27 cellular contexts compared by ENCODE assay signal in genomic region chr17:51398647-51399046, GRCh38.
"Had no signal": no experiment of that assay in that cellular context is flagged by ENCODE, and none has a peak within 500 bp of the region (broad histone marks: within the 10 kb centered on the region; RNA-seq: fewer than 3 reads in every experiment).

No MANE protein-coding gene starts in this region.

- H3K27me3 Mint-ChIP-seq: activated naive CD8-positive, alpha-beta T cell had no signal

- H3K36me3 Mint-ChIP-seq: activated naive CD8-positive, alpha-beta T cell; stimulated activated naive B cell treated with anti-CD40 and anti-IgM and Interleukin-4, amounts not matched to agents 10 μg/mL and 1 μg/mL and 100 μg/mL, for 72 hours had no signal

- H3K4me3 Mint-ChIP-seq: activated naive CD8-positive, alpha-beta T cell; effector memory CD8-positive, alpha-beta T cell; nephron; stimulated activated naive B cell treated with anti-CD40 and anti-IgM and Interleukin-4, amounts not matched to agents 10 μg/mL and 1 μg/mL and 100 μg/mL, for 72 hours; T-helper 1 cell treated with Interleukin-12 subunit alpha and Interleukin-12 subunit beta and Interleukin-4 antibody, amounts not matched to agents 30 μg/mL and 1 μg/mL, for 36 hours had no signal

- H3K4me1 ChIP-seq: adrenal gland, ascending aorta, foreskin keratinocyte, sigmoid colon, stomach, tibial artery had no signal

- H3K4me3 ChIP-seq: adrenal gland, ascending aorta, coronary artery, sigmoid colon, stomach, tibial artery had no signal

- H3K27ac Mint-ChIP-seq: activated naive CD8-positive, alpha-beta T cell; effector memory CD8-positive, alpha-beta T cell; nephron; stimulated activated naive B cell treated with anti-CD40 and anti-IgM and Interleukin-4, amounts not matched to agents 10 μg/mL and 1 μg/mL and 100 μg/mL, for 72 hours; T-helper 1 cell treated with Interleukin-12 subunit alpha and Interleukin-12 subunit beta and Interleukin-4 antibody, amounts not matched to agents 30 μg/mL and 1 μg/mL, for 36 hours had no signal

- H3K4me1 Mint-ChIP-seq: stimulated activated naive B cell treated with anti-CD40 and anti-IgM and Interleukin-4, amounts not matched to agents 10 μg/mL and 1 μg/mL and 100 μg/mL, for 72 hours had no signal

- H3K9me3 ChIP-seq: adrenal gland, ascending aorta, sigmoid colon, stomach, tibial artery had no signal

- FAIRE-seq: endothelial cell of umbilical vein, small intestine, TTC549 had no signal

- H3K27ac ChIP-seq: adrenal gland, ascending aorta, brain microvascular endothelial cell, coronary artery, foreskin keratinocyte, sigmoid colon, stomach, tibial artery, WERI-Rb-1 had no signal

- DNase-seq: activated CD4-positive, alpha-beta T cell treated with anti-CD3 and anti-CD28 coated beads for 48 hours; activated CD4-positive, alpha-beta T cell treated with anti-CD3 and anti-CD28 coated beads, Interleukin-2, amount 50 U/mL, for 48 hours; activated CD8-positive, alpha-beta memory T cell treated with anti-CD3 and anti-CD28 coated beads for 24 hours; activated effector memory CD4-positive, alpha-beta T cell treated with Interleukin-2 at 50 U/mL for 16 hours; activated naive CD4-positive, alpha-beta T cell treated with Interleukin-2 at 50 U/mL for 16 hours; brain microvascular endothelial cell; effector memory CD8-positive, alpha-beta T cell; foreskin keratinocyte; left cardiac atrium; mammary epithelial cell; sigmoid colon; small intestine; stimulated activated CD4-positive, alpha-beta T cell treated with anti-CD3 and anti-CD28 coated beads, Interleukin-1b, Interleukin-23, amount 100 ng/mL, for 48 hours; stimulated activated naive B cell treated with anti-CD40 and anti-IgM and Interleukin-4, amounts not matched to agents 10 μg/mL and 1 μg/mL and 100 μg/mL, for 72 hours; stomach; T-helper 9 cell; tibial artery had no signal

- H3K27me3 ChIP-seq: adrenal gland, ascending aorta, brain microvascular endothelial cell, foreskin keratinocyte, sigmoid colon, tibial artery had no signal

- ATAC-seq: activated CD4-positive, CD25-positive, alpha-beta regulatory T cell treated with anti-CD3 and anti-CD28 coated beads, Interleukin-2, amount 50 U/mL, for 24 hours; effector memory CD8-positive, alpha-beta T cell; left cardiac atrium; stimulated activated naive B cell treated with anti-CD40 and anti-IgM and Interleukin-4, amounts not matched to agents 10 μg/mL and 1 μg/mL and 100 μg/mL, for 72 hours had no signal

- H3K9me3 Mint-ChIP-seq: effector memory CD8-positive, alpha-beta T cell; nephron; T-helper 1 cell treated with Interleukin-12 subunit alpha and Interleukin-12 subunit beta and Interleukin-4 antibody, amounts not matched to agents 30 μg/mL and 1 μg/mL, for 36 hours had no signal
